In genomic region chr9:93820667-93821306, GRCh38 we compare ENCODE assay signal across 15 cellular contexts.
A peak's percentile ranks its signal among the peaks of the same experiment; 100 is the strongest.
DNase-seq lines count a peak whose midpoint lies in the region; ATAC-seq, FAIRE-seq and TF ChIP-seq lines count a peak whose summit lies in the region.
"Had no signal": no experiment of that assay in that cellular context is flagged by ENCODE, and none has a peak within 500 bp of the region (broad histone marks: within the 10 kb centered on the region; RNA-seq: fewer than 3 reads in every experiment).

No MANE protein-coding gene starts in this region.

- TF ChIP-seq CTCF in A673 (conservative IDR thresholded peaks at IDR 0.05; ENCODE audit: low read depth, low read length) (0 out of 2 replicates have a peak, but pooled peaks have one; percentile 26), D721Med (IDR thresholded peaks at IDR 0.05; ENCODE audit: insufficient read depth, missing control alignments) (peak; percentile 5), endodermal cell (conservative IDR thresholded peaks at IDR 0.05) (peak; percentile 61)

- FAIRE-seq in D721Med (lab: Jason Lieb, UNC) = no peak

- peaks cover 33% of the 10 kb centered on the region for H3K27me3 Mint-ChIP-seq in endodermal cell (ENCODE audit: insufficient read depth)

- POLR2A ChIA-PET in A673 (lab: Charles Lee; ENCODE audit: low non-redundant PET) = no interaction called here

- no peak for ATAC-seq in GM19023 (IDR thresholded peaks at IDR 0.05; ENCODE audit: unreplicated experiment)
- ATAC-seq: heart left ventricle, left ventricle myocardium superior, natural killer cell had no signal

- no peaks in the 10 kb centered on the region for H3K36me3 Mint-ChIP-seq in endodermal cell (ENCODE audit: low read depth)
- H3K36me3 Mint-ChIP-seq: activated naive CD4-positive, alpha-beta T cell treated with anti-CD3 and anti-CD28 coated beads, Interleukin-2, amount 10 ng/mL, durations not matched to agents 7 days and 5 days; natural killer cell had no signal

- no TSS peak for BruUV-seq in A673 (replicated peaks; lab: Mats Ljungman, UMichigan)

- DNase-seq in A673 (ENCODE audit: low spot score) (no peak), D721Med (ENCODE audit: insufficient read length, low spot score) (no peak), HuH-7.5 (ENCODE audit: low spot score) (peak; percentile 46), endodermal cell (peak; percentile 74), SIG-M5 treated with dmso at 0.1 percent for 504 hours (lab: John Stamatoyannopoulos, UW; ENCODE audit: unreplicated experiment) (no peak), NCI-H2081 treated with DMSO at 0.1 percent for 48 hours (lab: John Stamatoyannopoulos, UW) (no peak), glomerular visceral epithelial cell (ENCODE audit: extremely low spot score) (no peak)
- DNase-seq: activated naive CD4-positive, alpha-beta T cell treated with anti-CD3 and anti-CD28 coated beads, Interleukin-2, amount 10 ng/mL, durations not matched to agents 7 days and 5 days; heart left ventricle; left ventricle myocardium superior; MM.1S; natural killer cell; NCI-H345; T1000 had no signal

- H3K4me3 ChIP-seq in A673 (ENCODE audit: low read depth, low read length, poor library complexity, severe bottlenecking) (no peak overlapping the region), endodermal cell (ENCODE audit: low read length) (no peak overlapping the region)
- H3K4me3 ChIP-seq: heart left ventricle had no signal

- H3K27ac ChIP-seq in A673 (ENCODE audit: low read depth, low read length, poor library complexity, severe bottlenecking) = no peak overlapping the region
- no peak overlapping the region for H3K27ac ChIP-seq in endodermal cell (ENCODE audit: low read depth, low read length)
- H3K27ac ChIP-seq: heart left ventricle had no signal

- no peaks in the 10 kb centered on the region for H3K4me1 Mint-ChIP-seq in endodermal cell
- H3K4me1 Mint-ChIP-seq: activated naive CD4-positive, alpha-beta T cell treated with anti-CD3 and anti-CD28 coated beads, Interleukin-2, amount 10 ng/mL, durations not matched to agents 7 days and 5 days; natural killer cell had no signal

- H3K9me3 ChIP-seq in A673 (ENCODE audit: low read depth, low read length, poor library complexity, severe bottlenecking) (no peaks in the 10 kb centered on the region), endodermal cell (ENCODE audit: control insufficient read depth, low read length) (no peaks in the 10 kb centered on the region)

- no peak overlapping the region for H3K4me3 Mint-ChIP-seq in endodermal cell
- H3K4me3 Mint-ChIP-seq: activated naive CD4-positive, alpha-beta T cell treated with anti-CD3 and anti-CD28 coated beads, Interleukin-2, amount 10 ng/mL, durations not matched to agents 7 days and 5 days; natural killer cell had no signal

- no peak overlapping the region for H3K27ac Mint-ChIP-seq in endodermal cell
- H3K27ac Mint-ChIP-seq: activated naive CD4-positive, alpha-beta T cell treated with anti-CD3 and anti-CD28 coated beads, Interleukin-2, amount 10 ng/mL, durations not matched to agents 7 days and 5 days; natural killer cell had no signal

- CTCF ChIA-PET in A673 (lab: Charles Lee) = no interaction called here

- H3K9ac ChIP-seq in endodermal cell (ENCODE audit: extremely low read depth, low read length, poor library complexity, severe bottlenecking) = no peak overlapping the region

- H3K4me1 ChIP-seq in A673 (ENCODE audit: insufficient read depth, low read length, poor library complexity, severe bottlenecking) (no peaks in the 10 kb centered on the region), endodermal cell (ENCODE audit: control insufficient read depth, insufficient read depth, low read length) (no peaks in the 10 kb centered on the region)
- H3K4me1 ChIP-seq: heart left ventricle had no signal

- WGBS in endodermal cell (ENCODE audit: insufficient coverage in 1 of 2, insufficient read length in 1 of 2), 2 experiments = 67 to 68% methylated on average over 4 to 6 of the region's 6 CpGs

- H3K27me3 ChIP-seq in A673 (replicated peaks; ENCODE audit: insufficient read depth, low read depth, low read length, poor library complexity) (peaks cover 11% of the 10 kb centered on the region), endodermal cell (ENCODE audit: control insufficient read depth, insufficient read depth, low read length, poor library complexity, severe bottlenecking) (peaks cover 10% of the 10 kb centered on the region)

- intact Hi-C loops in A673 (cut with micrococcal nuclease; ENCODE audit: unreplicated experiment) = loop anchor here (5.0 kb wide), 1 partner anchor 142 kb away; no protein-coding TSS in a partner anchor

- H3K36me3 ChIP-seq in A673 (ENCODE audit: insufficient read depth, low read length, poor library complexity, severe bottlenecking) = no peaks in the 10 kb centered on the region
- H3K36me3 ChIP-seq in endodermal cell (ENCODE audit: control insufficient read depth, insufficient read depth, low read length) = no peaks in the 10 kb centered on the region
- H3K36me3 ChIP-seq: heart left ventricle had no signal

- H3K9me3 Mint-ChIP-seq in endodermal cell = peaks cover 22% of the 10 kb centered on the region
- H3K9me3 Mint-ChIP-seq: activated naive CD4-positive, alpha-beta T cell treated with anti-CD3 and anti-CD28 coated beads, Interleukin-2, amount 10 ng/mL, durations not matched to agents 7 days and 5 days; natural killer cell had no signal

Comparison
In these comparisons a context has a peak if more than half of its experiments do, and no peak if none do; other contexts are left out.
1. DNase-seq: peak in HuH-7.5 (single experiment) and endodermal cell (single experiment); none in A673 (single experiment), D721Med (single experiment), SIG-M5 treated with dmso at 0.1 percent for 504 hours (single experiment), NCI-H2081 treated with DMSO at 0.1 percent for 48 hours (single experiment) and glomerular visceral epithelial cell (single experiment).
2. CTCF ChIP-seq: peak in every context shown above with its lines; median percentile 61 in endodermal cell; 26 in A673; 5 in D721Med.